8 cellular contexts compared by ENCODE assay signal in the genomic region with DNA sequence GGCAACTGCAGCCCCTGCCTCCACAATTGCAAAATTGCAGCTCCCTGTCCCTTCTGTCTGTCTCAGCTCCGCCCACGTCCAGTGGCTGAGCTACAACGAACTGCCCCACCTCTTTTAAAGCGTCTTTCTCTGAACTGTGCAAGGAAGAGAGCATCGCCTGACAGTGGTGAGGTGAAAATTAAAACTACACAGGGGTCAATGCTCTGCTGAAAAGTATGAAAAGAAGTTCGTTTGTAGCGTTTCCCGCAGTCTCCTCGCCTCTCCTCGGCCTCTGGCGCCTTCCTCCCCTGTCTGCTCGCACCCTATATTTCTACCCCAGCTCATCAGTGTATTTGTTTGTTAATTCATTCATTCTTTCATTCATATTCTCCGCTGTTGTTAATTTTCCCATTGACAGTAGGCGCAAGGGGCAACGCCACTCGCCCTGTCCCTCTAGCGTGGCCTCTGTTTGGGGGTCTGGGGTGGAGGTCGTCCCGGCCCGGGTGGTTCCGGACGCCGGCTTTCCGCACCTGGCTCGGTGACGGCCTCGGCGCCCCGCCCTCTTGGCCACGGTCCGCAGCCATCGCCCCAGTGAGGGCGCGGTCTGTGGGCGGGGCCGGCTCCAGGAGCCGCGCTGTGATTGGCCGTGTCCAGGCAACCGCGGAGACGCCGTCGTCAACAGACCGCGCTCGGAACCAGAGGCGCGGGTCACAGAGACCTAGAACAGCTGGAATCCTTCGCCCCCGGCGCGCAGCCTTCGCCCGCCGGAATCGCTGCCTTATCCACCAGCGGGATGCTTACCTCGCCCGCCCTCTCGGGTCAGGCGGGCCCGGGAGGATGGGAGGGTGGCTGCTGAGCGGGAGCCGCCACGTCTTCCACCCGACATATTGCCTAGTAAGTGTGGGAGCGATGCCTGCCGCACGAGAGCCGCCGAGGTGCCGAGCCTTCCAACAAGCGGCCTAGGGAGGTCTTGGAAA. TPM values are rescaled to one million over a fixed set of nuclear protein-coding genes. Genes with fewer than 3 reads are reported as not detected.
A peak's percentile ranks its signal among the peaks of the same experiment; 100 is the strongest.
DNase-seq lines count a peak whose midpoint lies in the region; ATAC-seq and TF ChIP-seq lines count a peak whose summit lies in the region.

TSS of gene VWA3B (plus strand) at position 677 of the 956 bp plus-strand sequence. CDS start 5,926 bp downstream, outside the sequence.

- H3K9me3 ChIP-seq in CD8-positive, alpha-beta memory T cell (ENCODE audit: low read length) = no peaks in the 10 kb centered on the region
- H3K9me3 ChIP-seq in OCI-LY3 (ENCODE audit: insufficient read depth, low read length) = no peaks in the 10 kb centered on the region

- POLR2A ChIA-PET in CD8-positive, alpha-beta memory T cell (lab: Charles Lee) = no interaction called here

- no peaks in the 10 kb centered on the region for H3K36me3 ChIP-seq in CD8-positive, alpha-beta memory T cell (ENCODE audit: insufficient read depth, low read length)
- H3K36me3 ChIP-seq in OCI-LY3 (replicated peaks; ENCODE audit: low read depth, low read length) = no peaks in the 10 kb centered on the region

- peak within 1 kb of the TSS; percentile 49 for H3K9ac ChIP-seq in OCI-LY3 (ENCODE audit: low read length)

- H3K4me1 ChIP-seq in CD8-positive, alpha-beta memory T cell (ENCODE audit: insufficient read depth, low read length) = peaks cover 3% of the 10 kb centered on the region
- H3K4me1 ChIP-seq in OCI-LY3 (ENCODE audit: low read length) = peaks cover 43% of the 10 kb centered on the region

- no peak within 1 kb of the TSS for H3K27ac ChIP-seq in CD8-positive, alpha-beta memory T cell (ENCODE audit: low read depth, low read length)
- H3K27ac ChIP-seq in OCI-LY3 (ENCODE audit: low read length) = peak within 1 kb of the TSS; percentile 48
- no peak within 1 kb of the TSS for H3K27ac ChIP-seq in skin epidermis

- no peaks in the 10 kb centered on the region for H4K20me1 ChIP-seq in OCI-LY3 (ENCODE audit: insufficient read depth, low read length)

- H3K36me3 Mint-ChIP-seq in CD8-positive, alpha-beta memory T cell = no peaks in the 10 kb centered on the region

- no peaks in the 10 kb centered on the region for H3K79me2 ChIP-seq in OCI-LY3 (ENCODE audit: low read length)

- H3K4me1 Mint-ChIP-seq in CD8-positive, alpha-beta memory T cell = peaks cover 10 to 24% (median 22%) of the 10 kb centered on the region in 3 donors

- CTCF ChIA-PET in CD8-positive, alpha-beta memory T cell (lab: Charles Lee) = no interaction called here

- in situ Hi-C loops in astrocyte of the spinal cord (cut with HindIII; ENCODE audit: low sequenced_read_pairs) = no loop called here

- no peak within 1 kb of the TSS for H3K4me3 ChIP-seq in CD8-positive, alpha-beta memory T cell (ENCODE audit: low read length)
- H3K4me3 ChIP-seq in OCI-LY3 (ENCODE audit: low read length) (peak within 1 kb of the TSS; percentile 80), astrocyte of the spinal cord (ENCODE audit: low read depth, low read length) (peak within 1 kb of the TSS; percentile 48), iPS-11a (ENCODE audit: low read depth, low read length) (peak within 1 kb of the TSS; percentile 58), skin epidermis (peak within 1 kb of the TSS; percentile 18 to 47 (median 34))

- H3K27me3 ChIP-seq in CD8-positive, alpha-beta memory T cell (ENCODE audit: insufficient read depth, low read length, poor library complexity, severe bottlenecking) = no peaks in the 10 kb centered on the region
- peaks cover 14% of the 10 kb centered on the region; the same call in 1 of the 2 replicates for H3K27me3 ChIP-seq in OCI-LY3 (ENCODE audit: low read depth, low read length)

- H3K27me3 Mint-ChIP-seq in CD8-positive, alpha-beta memory T cell = peaks cover 46 to 69% of the 10 kb centered on the region in 2 donors

- peak within 1 kb of the TSS in 1 of 8 donors; percentile 37 for H3K27ac Mint-ChIP-seq in CD8-positive, alpha-beta memory T cell

- DNase-seq in CD8-positive, alpha-beta memory T cell = no peak
- DNase-seq in astrocyte of the spinal cord (ENCODE audit: low read depth, low spot score) = peak; percentile 11
- no peak for DNase-seq in kidney glomerular epithelial cell (lab: John Stamatoyannopoulos, UW)

- H2AFZ ChIP-seq in OCI-LY3 (ENCODE audit: low read depth, low read length) = peak within 1 kb of the TSS; percentile 69

- peak within 1 kb of the TSS; percentile 89 for H3K4me2 ChIP-seq in OCI-LY3 (ENCODE audit: low read length)

- ATAC-seq in GM19328 (IDR thresholded peaks at IDR 0.05; ENCODE audit: unreplicated experiment) (peak; percentile 86), HG03520 (IDR thresholded peaks at IDR 0.05; ENCODE audit: unreplicated experiment) (peak; percentile 78)

- peak within 1 kb of the TSS in 6 of 7 donors; percentile 53 to 70 (median 64) for H3K4me3 Mint-ChIP-seq in CD8-positive, alpha-beta memory T cell

- TF ChIP-seq CTCF in OCI-LY3 (IDR thresholded peaks at IDR 0.05; ENCODE audit: low read depth, low read length) = no peak
- no peak for TF ChIP-seq CTCF in astrocyte of the spinal cord (IDR thresholded peaks at IDR 0.05; ENCODE audit: low read depth, low read length)

- peaks cover 0 to 2% (median 0%) of the 10 kb centered on the region in 5 donors for H3K9me3 Mint-ChIP-seq in CD8-positive, alpha-beta memory T cell

RNA-seq across cellular contexts. Expression of gene VWA3B, which starts in this region (rescaled TPM):
- total RNA-seq in CD8-positive, alpha-beta memory T cell = not detected
- not detected for polyA plus RNA-seq in CD8-positive, alpha-beta memory T cell
